2 cellular contexts compared by ENCODE assay signal in genomic region chr16:69620564-69620963, GRCh38.
TF ChIP-seq lines count a peak whose summit lies in the region.

No MANE protein-coding gene starts in this region.

TF ChIP-seq in IMR-90, 13 proteins besides CTCF, POLR2A, EP300 and RAD21:
- no peak for TF ChIP-seq NFE2L2 (IDR thresholded peaks at IDR 0.05; ENCODE audit: low read depth, low read length)
- TF ChIP-seq CEBPB (IDR thresholded peaks at IDR 0.05; ENCODE audit: low read depth, low read length) = peak; percentile 43

TF ChIP-seq in K562, 482 proteins besides CTCF, POLR2A, EP300 and RAD21:
- TF ChIP-seq EP400 (IDR thresholded peaks at IDR 0.05) (peak; percentile 11; the same call in 1 of the 2 replicates), CEBPB (tag; IDR thresholded peaks at IDR 0.05) (0 out of 2 replicates have a peak, but pooled peaks have one; percentile 34), HLTF (IDR thresholded peaks at IDR 0.05) (no peak), ATF1 (CRISPR knock-in tag; IDR thresholded peaks at IDR 0.05) (no peak), ATF1 (tag; IDR thresholded peaks at IDR 0.05) (no peak), CEBPG (CRISPR knock-in tag; IDR thresholded peaks at IDR 0.05) (no peak), CEBPG (tag; conservative IDR thresholded peaks at IDR 0.05 in 1 of 2, IDR thresholded peaks at IDR 0.05 in 1 of 2) (peak; percentile 38 to 59; a peak in 1 of 4 replicates), EHMT2 (IDR thresholded peaks at IDR 0.05) (no peak), NR2C1 (IDR thresholded peaks at IDR 0.05) (no peak), NR2C1 (tag; IDR thresholded peaks at IDR 0.05) (no peak), BCOR (IDR thresholded peaks at IDR 0.05) (no peak)
TF ChIP-seq in K562: peak in this region for 3.
